In the genomic region with DNA sequence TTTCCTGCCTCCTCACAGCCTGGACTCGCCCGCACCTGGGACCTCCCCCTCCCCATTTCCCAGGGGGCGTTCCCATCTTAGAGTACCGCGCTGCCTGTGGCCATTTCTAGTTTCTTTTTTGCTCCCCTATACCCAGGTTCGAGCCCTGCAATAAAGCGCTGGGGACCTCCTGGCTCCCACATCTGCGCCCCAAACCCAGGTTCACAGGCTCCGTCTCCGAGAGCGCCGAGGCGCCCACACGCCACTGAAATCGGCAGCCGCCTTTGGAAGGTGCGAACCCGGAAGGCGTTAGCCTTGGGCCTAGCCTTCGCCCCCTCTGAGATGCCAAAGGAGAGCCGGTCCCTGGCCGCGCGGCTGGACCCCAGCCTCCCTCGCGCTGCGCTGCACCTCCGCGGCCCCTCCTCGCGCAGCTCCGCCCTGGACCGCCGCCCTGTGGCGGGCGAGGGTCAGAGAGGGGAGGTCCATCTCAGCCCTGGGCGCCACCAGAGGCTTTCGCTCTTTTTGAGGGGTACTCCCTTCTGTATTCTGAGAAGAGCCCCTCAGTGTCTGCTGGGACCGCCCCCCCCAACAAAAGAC, we compare ENCODE assay signal across 10 cellular contexts. TPM values are rescaled to one million over a fixed set of nuclear protein-coding genes. Genes with fewer than 3 reads are reported as not detected.
DNase-seq lines count a peak whose midpoint lies in the region; ATAC-seq and TF ChIP-seq lines count a peak whose summit lies in the region.
"Had no signal": no experiment of that assay in that cellular context is flagged by ENCODE, and none has a peak within 500 bp of the region (broad histone marks: within the 10 kb centered on the region; RNA-seq: fewer than 3 reads in every experiment).

No MANE protein-coding gene starts in this region.

- peaks cover 11% of the 10 kb centered on the region for H3K4me1 ChIP-seq in effector memory CD4-positive, alpha-beta T cell (ENCODE audit: control insufficient read depth, insufficient read depth, low read length, poor library complexity, severe bottlenecking)
- peaks cover 0 to 34% (median 15%) of the 10 kb centered on the region in 4 donors for H3K4me1 ChIP-seq in tibial nerve

- TF ChIP-seq CTCF in tibial nerve (IDR thresholded peaks at IDR 0.05) = no peak

- TF ChIP-seq POLR2A in tibial nerve (IDR thresholded peaks at IDR 0.05) = no peak

- TF ChIP-seq EP300 in tibial nerve (IDR thresholded peaks at IDR 0.05) = no peak

- no peak for DNase-seq in activated T-cell treated with anti-CD3 and anti-CD28 coated beads, Interleukin-2, amount 50 U/mL, for 72 hours
- DNase-seq in activated T-cell treated with anti-CD3 and anti-CD28 coated beads for 4 hours (no peak), tibial nerve (ENCODE audit: low spot score in 2 of 2) (no peak), SIG-M5 (lab: John Stamatoyannopoulos, UW) (no peak)
- DNase-seq in effector memory CD4-positive, alpha-beta T cell = no peak
- DNase-seq in naive thymus-derived CD8-positive, alpha-beta T cell = no peak
- DNase-seq in activated CD8-positive, alpha-beta memory T cell treated with anti-CD3 and anti-CD28 coated beads, Interleukin-2, amount 10 ng/mL, durations not matched to agents 7 days and 5 days = no peak
- DNase-seq in activated CD4-positive, alpha-beta T cell treated with anti-CD3 and anti-CD28 coated beads, Interleukin-2, amount 50 U/mL, for 1 hour = no peak
- DNase-seq: activated CD8-positive, alpha-beta memory T cell treated with anti-CD3 and anti-CD28 coated beads, Interleukin-2, amount 50 U/mL, for 4 hours; kidney glomerular epithelial cell had no signal

- H3K27me3 Mint-ChIP-seq in activated T-cell treated with anti-CD3 and anti-CD28 coated beads, Interleukin-2, amount 50 U/mL, for 72 hours (ENCODE audit: low read depth) = peaks cover 11% of the 10 kb centered on the region
- H3K27me3 Mint-ChIP-seq in naive thymus-derived CD8-positive, alpha-beta T cell = peaks cover 4 to 52% (median 33%) of the 10 kb centered on the region in 5 donors
- peaks cover 36% of the 10 kb centered on the region for H3K27me3 Mint-ChIP-seq in activated CD8-positive, alpha-beta memory T cell treated with anti-CD3 and anti-CD28 coated beads, Interleukin-2, amount 10 ng/mL, durations not matched to agents 7 days and 5 days

- no peaks in the 10 kb centered on the region for H3K36me3 ChIP-seq in effector memory CD4-positive, alpha-beta T cell (ENCODE audit: control insufficient read depth, insufficient read depth, low read length)
- no peaks in the 10 kb centered on the region for H3K36me3 ChIP-seq in tibial nerve

- POLR2A ChIA-PET in naive thymus-derived CD8-positive, alpha-beta T cell (lab: Charles Lee) = no interaction called here

- ATAC-seq in activated T-cell treated with anti-CD3 and anti-CD28 coated beads, Interleukin-2, amount 50 U/mL, for 72 hours (replicated peaks in 1 of 2) = no peak
- peak in 1 of 2 donors; percentile 49 for ATAC-seq in naive thymus-derived CD8-positive, alpha-beta T cell
- ATAC-seq in activated CD8-positive, alpha-beta memory T cell treated with anti-CD3 and anti-CD28 coated beads, Interleukin-2, amount 10 ng/mL, durations not matched to agents 7 days and 5 days = no peak

- H3K4me3 ChIP-seq in effector memory CD4-positive, alpha-beta T cell (ENCODE audit: insufficient read depth, low read depth, low read length, poor library complexity, severe bottlenecking) = peak overlapping the region; percentile 32
- H3K4me3 ChIP-seq in tibial nerve = peak overlapping the region; percentile 20 to 55 (median 36)

- 3 to 4% methylated on average over 20 to 37 of the region's 39 CpGs for WGBS in tibial nerve, 2 donors

- no peaks in the 10 kb centered on the region for H3K9me3 Mint-ChIP-seq in activated T-cell treated with anti-CD3 and anti-CD28 coated beads, Interleukin-2, amount 50 U/mL, for 72 hours
- H3K9me3 Mint-ChIP-seq in naive thymus-derived CD8-positive, alpha-beta T cell = no peaks in the 10 kb centered on the region
- H3K9me3 Mint-ChIP-seq in activated CD8-positive, alpha-beta memory T cell treated with anti-CD3 and anti-CD28 coated beads, Interleukin-2, amount 10 ng/mL, durations not matched to agents 7 days and 5 days (ENCODE audit: low read depth) = no peaks in the 10 kb centered on the region

- no peaks in the 10 kb centered on the region for H3K27me3 ChIP-seq in effector memory CD4-positive, alpha-beta T cell (replicated peaks; ENCODE audit: control insufficient read depth, insufficient read depth, low read length, poor library complexity, severe bottlenecking)
- peaks cover 0 to 54% of the 10 kb centered on the region in 2 donors for H3K27me3 ChIP-seq in tibial nerve

- peak overlapping the region; percentile 61 to 64 for H3K4me3 Mint-ChIP-seq in activated T-cell treated with anti-CD3 and anti-CD28 coated beads, Interleukin-2, amount 50 U/mL, for 72 hours
- peak overlapping the region; percentile 37 to 76 (median 52) for H3K4me3 Mint-ChIP-seq in naive thymus-derived CD8-positive, alpha-beta T cell
- H3K4me3 Mint-ChIP-seq in activated CD8-positive, alpha-beta memory T cell treated with anti-CD3 and anti-CD28 coated beads, Interleukin-2, amount 10 ng/mL, durations not matched to agents 7 days and 5 days = no peak overlapping the region

- no peaks in the 10 kb centered on the region for H3K9me3 ChIP-seq in effector memory CD4-positive, alpha-beta T cell (ENCODE audit: control insufficient read depth, low read length)
- H3K9me3 ChIP-seq in tibial nerve = no peaks in the 10 kb centered on the region

- H3K27ac Mint-ChIP-seq in activated T-cell treated with anti-CD3 and anti-CD28 coated beads, Interleukin-2, amount 50 U/mL, for 72 hours = no peak overlapping the region
- H3K27ac Mint-ChIP-seq in naive thymus-derived CD8-positive, alpha-beta T cell = no peak overlapping the region
- H3K27ac Mint-ChIP-seq in activated CD8-positive, alpha-beta memory T cell treated with anti-CD3 and anti-CD28 coated beads, Interleukin-2, amount 10 ng/mL, durations not matched to agents 7 days and 5 days = no peak overlapping the region

- H3K36me3 Mint-ChIP-seq in activated T-cell treated with anti-CD3 and anti-CD28 coated beads, Interleukin-2, amount 50 U/mL, for 72 hours (ENCODE audit: insufficient read depth in 2 of 2) = no peaks in the 10 kb centered on the region
- H3K36me3 Mint-ChIP-seq in naive thymus-derived CD8-positive, alpha-beta T cell = peaks cover 0 to 2% (median 0%) of the 10 kb centered on the region in 3 donors
- H3K36me3 Mint-ChIP-seq in activated CD8-positive, alpha-beta memory T cell treated with anti-CD3 and anti-CD28 coated beads, Interleukin-2, amount 10 ng/mL, durations not matched to agents 7 days and 5 days = no peaks in the 10 kb centered on the region

- H3K27ac ChIP-seq in effector memory CD4-positive, alpha-beta T cell (ENCODE audit: insufficient read depth, low read length, poor library complexity, severe bottlenecking) = no peak overlapping the region
- no peak overlapping the region for H3K27ac ChIP-seq in tibial nerve

- CTCF ChIA-PET in activated CD8-positive, alpha-beta memory T cell treated with anti-CD3 and anti-CD28 coated beads, Interleukin-2, amount 10 ng/mL, durations not matched to agents 7 days and 5 days (lab: Charles Lee) = no interaction called here

- no peaks in the 10 kb centered on the region for H3K4me1 Mint-ChIP-seq in activated T-cell treated with anti-CD3 and anti-CD28 coated beads, Interleukin-2, amount 50 U/mL, for 72 hours (ENCODE audit: low read depth)
- H3K4me1 Mint-ChIP-seq in naive thymus-derived CD8-positive, alpha-beta T cell = peaks cover 5 to 27% (median 14%) of the 10 kb centered on the region in 4 donors
- no peaks in the 10 kb centered on the region for H3K4me1 Mint-ChIP-seq in activated CD8-positive, alpha-beta memory T cell treated with anti-CD3 and anti-CD28 coated beads, Interleukin-2, amount 10 ng/mL, durations not matched to agents 7 days and 5 days

RNA-seq across cellular contexts. Expression of gene KCNJ12, which starts 1.8 kb away (rescaled TPM):
- total RNA-seq in activated T-cell treated with anti-CD3 and anti-CD28 coated beads, Interleukin-2, amount 50 U/mL, for 72 hours = not detected
- not detected for total RNA-seq in naive thymus-derived CD8-positive, alpha-beta T cell
- under 1 TPM in 2 of 3 donors, not detected in 1; 0.16 to 0.18 TPM for polyA plus RNA-seq in naive thymus-derived CD8-positive, alpha-beta T cell
- 1 to 10 TPM in 3 of 4 donors, under 1 TPM in 1; 0.84 to 2.4 (median 1.7) TPM for total RNA-seq in tibial nerve
- total RNA-seq in activated CD8-positive, alpha-beta memory T cell treated with anti-CD3 and anti-CD28 coated beads, Interleukin-2, amount 10 ng/mL, durations not matched to agents 7 days and 5 days = not detected
